In genomic region chr2:113807634-113808196, GRCh38 we compare ENCODE assay signal across 24 cellular contexts.
"Had no signal": no experiment of that assay in that cellular context is flagged by ENCODE, and none has a peak within 500 bp of the region (broad histone marks: within the 10 kb centered on the region; RNA-seq: fewer than 3 reads in every experiment).

No MANE protein-coding gene starts in this region.

- H3K9me3 ChIP-seq: heart right ventricle, mucosa of descending colon, ovary, right atrium auricular region, right lobe of liver, vagina had no signal

- H3K9me3 Mint-ChIP-seq: memory B cell; natural killer cell treated with Interleukin-12 subunit alpha and Interleukin-12 subunit beta and Interleukin-15 and Interleukin-18, amount 100 ng/mL, for 72 hours had no signal

- H3K27me3 ChIP-seq: heart right ventricle, hepatocyte, ovary, right atrium auricular region, right lobe of liver, vagina had no signal

- DNase-seq: heart right ventricle; islet precursor cell; midbrain; mucosa of descending colon; naive thymus-derived CD4-positive, alpha-beta T cell; ovary; right lobe of liver; stimulated activated CD4-positive, alpha-beta T cell treated with anti-CD3 and anti-CD28 coated beads, Interleukin-1b, Interleukin-23, amount 100 ng/mL, for 48 hours; stimulated activated CD4-positive, alpha-beta T cell treated with anti-CD3 and anti-CD28 coated beads, Interleukin-2, amount 100 ng/mL, for 48 hours; stimulated activated CD4-positive, alpha-beta T cell treated with anti-CD3 and anti-CD28 coated beads, Interleukin-4, amount 100 ng/mL, for 4 hours; stimulated activated CD8-positive, alpha-beta memory T cell treated with anti-CD3 and anti-CD28 coated beads, Interleukin-4, amount 100 ng/mL, for 48 hours; stimulated activated naive CD4-positive, alpha-beta T cell treated with Interleukin-2 at 50 U/mL for 16 hours; stimulated activated naive CD8-positive, alpha-beta T cell treated with anti-CD3 and anti-CD28 coated beads, Interleukin-15, amount 100 ng/mL, for 72 hours; substantia nigra; trophoblast cell had no signal

- H3K27ac Mint-ChIP-seq: memory B cell; naive thymus-derived CD4-positive, alpha-beta T cell; natural killer cell treated with Interleukin-12 subunit alpha and Interleukin-12 subunit beta and Interleukin-15 and Interleukin-18, amount 100 ng/mL, for 72 hours; progenitor cell of endocrine pancreas; stimulated activated memory B cell treated with anti-CD40 and anti-IgM and Interleukin-4, amounts not matched to agents 10 μg/mL and 1 μg/mL and 100 μg/mL, for 72 hours; stimulated activated naive CD8-positive, alpha-beta T cell treated with anti-CD3 and anti-CD28 coated beads, Interleukin-15, amount 100 ng/mL, for 72 hours had no signal

- H3K36me3 ChIP-seq: heart right ventricle, ovary, right atrium auricular region, right lobe of liver, vagina had no signal

- H3K4me3 ChIP-seq: heart right ventricle, hepatocyte, mucosa of descending colon, ovary, right atrium auricular region, right lobe of liver, smooth muscle cell, vagina had no signal

- H3K4me3 Mint-ChIP-seq: memory B cell; naive thymus-derived CD4-positive, alpha-beta T cell; natural killer cell treated with Interleukin-12 subunit alpha and Interleukin-12 subunit beta and Interleukin-15 and Interleukin-18, amount 100 ng/mL, for 72 hours; stimulated activated memory B cell treated with anti-CD40 and anti-IgM and Interleukin-4, amounts not matched to agents 10 μg/mL and 1 μg/mL and 100 μg/mL, for 72 hours; stimulated activated naive CD8-positive, alpha-beta T cell treated with anti-CD3 and anti-CD28 coated beads, Interleukin-15, amount 100 ng/mL, for 72 hours had no signal

- H3K27me3 Mint-ChIP-seq: memory B cell; naive thymus-derived CD4-positive, alpha-beta T cell; natural killer cell treated with Interleukin-12 subunit alpha and Interleukin-12 subunit beta and Interleukin-15 and Interleukin-18, amount 100 ng/mL, for 72 hours; progenitor cell of endocrine pancreas; stimulated activated memory B cell treated with anti-CD40 and anti-IgM and Interleukin-4, amounts not matched to agents 10 μg/mL and 1 μg/mL and 100 μg/mL, for 72 hours; stimulated activated naive CD8-positive, alpha-beta T cell treated with anti-CD3 and anti-CD28 coated beads, Interleukin-15, amount 100 ng/mL, for 72 hours had no signal

- H3K4me1 ChIP-seq: right atrium auricular region, right lobe of liver, vagina had no signal

- H3K36me3 Mint-ChIP-seq: natural killer cell treated with Interleukin-12 subunit alpha and Interleukin-12 subunit beta and Interleukin-15 and Interleukin-18, amount 100 ng/mL, for 72 hours had no signal

- H3K27ac ChIP-seq: heart right ventricle, ovary, right atrium auricular region, right lobe of liver, vagina had no signal

- H3K4me1 Mint-ChIP-seq: memory B cell; naive thymus-derived CD4-positive, alpha-beta T cell; stimulated activated memory B cell treated with anti-CD40 and anti-IgM and Interleukin-4, amounts not matched to agents 10 μg/mL and 1 μg/mL and 100 μg/mL, for 72 hours; stimulated activated naive CD8-positive, alpha-beta T cell treated with anti-CD3 and anti-CD28 coated beads, Interleukin-15, amount 100 ng/mL, for 72 hours had no signal

- ATAC-seq: heart right ventricle; left lobe of liver; mucosa of descending colon; naive thymus-derived CD4-positive, alpha-beta T cell; natural killer cell treated with Interleukin-12 subunit alpha and Interleukin-12 subunit beta and Interleukin-15 and Interleukin-18, amount 100 ng/mL, for 72 hours; right lobe of liver; stimulated activated memory B cell treated with anti-CD40 and anti-IgM and Interleukin-4, amounts not matched to agents 10 μg/mL and 1 μg/mL and 100 μg/mL, for 72 hours; stimulated activated naive CD8-positive, alpha-beta T cell treated with anti-CD3 and anti-CD28 coated beads, Interleukin-15, amount 100 ng/mL, for 72 hours had no signal
